Comparison of ENCODE assay signal across 19 cellular contexts in genomic region chr11:65297026-65297667, GRCh38. TPM values are rescaled to one million over a fixed set of nuclear protein-coding genes. Genes with fewer than 3 reads are reported as not detected.
DNase-seq lines count a peak whose midpoint lies in the region; ATAC-seq, FAIRE-seq and TF ChIP-seq lines count a peak whose summit lies in the region.
"Had no signal": no experiment of that assay in that cellular context is flagged by ENCODE, and none has a peak within 500 bp of the region (broad histone marks: within the 10 kb centered on the region; RNA-seq: fewer than 3 reads in every experiment).

No MANE protein-coding gene starts in this region.

- WGBS in heart left ventricle, 4 donors = 82 to 87% (median 86%) methylated on average over 12 of the region's 12 CpGs

- H3K9me3 ChIP-seq in heart left ventricle (no peaks in the 10 kb centered on the region), gastrocnemius medialis (no peaks in the 10 kb centered on the region)
- H3K9me3 ChIP-seq: SJCRH30 had no signal

- H3K27me3 ChIP-seq in heart left ventricle (no peaks in the 10 kb centered on the region), layer of hippocampus (ENCODE audit: control insufficient read depth, insufficient read depth, low read length) (no peaks in the 10 kb centered on the region), gastrocnemius medialis (no peaks in the 10 kb centered on the region)
- H3K27me3 ChIP-seq: SJCRH30 had no signal

- TF ChIP-seq CTCF in heart left ventricle (IDR thresholded peaks at IDR 0.05) = no peak
- TF ChIP-seq CTCF in gastrocnemius medialis (IDR thresholded peaks at IDR 0.05 in 4 of 5, conservative IDR thresholded peaks at IDR 0.05 in 1 of 5) = no peak

- in situ Hi-C loops in gastrocnemius medialis (cut with MboI; ENCODE audit: low sequenced_read_pairs in 4 of 4) = no loop called here

- H3K4me1 ChIP-seq in heart left ventricle (peaks cover 0 to 78% (median 61%) of the 10 kb centered on the region in 12 donors), gastrocnemius medialis (peaks cover 34 to 52% of the 10 kb centered on the region in 2 donors)

- DNase-seq in heart left ventricle (peak in 2 of 5 donors; percentile 62 to 69), cardiac septum (ENCODE audit: low spot score) (no peak), gastrocnemius medialis (no peak), RCC 7860 (ENCODE audit: low spot score) (no peak), NCI-H2227 treated with DMSO at 0.1 percent for 48 hours (lab: John Stamatoyannopoulos, UW) (no peak), KG1 (lab: John Stamatoyannopoulos, UW) (no peak)
- DNase-seq: activated CD4-positive, alpha-beta T cell treated with anti-CD3 and anti-CD28 coated beads for 36 hours; activated naive CD4-positive, alpha-beta T cell; DMS153; H7; Kasumi-1; kidney glomerular epithelial cell; naive B cell; NK-92 treated with Interleukin-12 subunit alpha and Interleukin-12 subunit beta, amount 100 ng/mL, for 24 hours had no signal

- H3K27ac ChIP-seq in heart left ventricle (peak overlapping the region; percentile 56 to 92 (median 81)), layer of hippocampus (ENCODE audit: low read depth, low read length) (peak overlapping the region; percentile 57), gastrocnemius medialis (peak overlapping the region; percentile 53 to 79 (median 74))
- H3K27ac ChIP-seq: C4-2B had no signal

- H3K4me3 ChIP-seq in heart left ventricle (no peak overlapping the region), gastrocnemius medialis (no peak overlapping the region)
- H3K4me3 ChIP-seq: SJCRH30 had no signal

- FAIRE-seq in RCC 7860 (lab: Jason Lieb, UNC) = no peak
- FAIRE-seq: A204.1 had no signal

- TF ChIP-seq POLR2A in heart left ventricle (IDR thresholded peaks at IDR 0.05) (no peak), gastrocnemius medialis (IDR thresholded peaks at IDR 0.05) (no peak)

- H3K36me3 ChIP-seq in heart left ventricle = peaks cover 0 to 30% (median 12%) of the 10 kb centered on the region in 9 donors
- peaks cover 0 to 13% of the 10 kb centered on the region in 2 donors for H3K36me3 ChIP-seq in gastrocnemius medialis

- ATAC-seq in heart left ventricle (peak in 2 of 4 donors; percentile 14 to 39), gastrocnemius medialis (no peak), HG02870 (IDR thresholded peaks at IDR 0.05; ENCODE audit: unreplicated experiment) (no peak)
- ATAC-seq: activated CD4-positive, alpha-beta T cell treated with anti-CD3 and anti-CD28 coated beads for 36 hours had no signal

- intact Hi-C loops in heart left ventricle (cut with DNase I) = no loop called here
- intact Hi-C loops in cardiac septum (cut with DNase I) = no loop called here
- intact Hi-C loops in gastrocnemius medialis (cut with DNase I; ENCODE audit: low total_unique reads) = no loop called here

RNA-seq across cellular contexts. Expression of gene CDC42EP2, which starts 17.5 kb away (rescaled TPM):
- total RNA-seq in heart left ventricle (10 to 100 TPM in 4 of 9 donors, 1 to 10 TPM in 5; 3.3 to 25.0 (median 8.9) TPM), cardiac septum (3.6 TPM), gastrocnemius medialis (10 to 100 TPM in 1 of 4 donors, 1 to 10 TPM in 3; 5.0 to 11.6 (median 5.6) TPM)
- 10 to 100 TPM; 10.3 to 16.3 TPM for polyA plus RNA-seq in heart left ventricle

RNA-seq across cellular contexts. Expression of gene POLA2, which starts 35.4 kb away (rescaled TPM):
- total RNA-seq in heart left ventricle (1 to 10 TPM; 3.2 to 9.0 (median 4.2) TPM), cardiac septum (3.5 TPM), gastrocnemius medialis (1 to 10 TPM; 2.9 to 9.2 (median 6.9) TPM)
- polyA plus RNA-seq in heart left ventricle = 1 to 10 TPM; 4.3 to 6.7 TPM

RNA-seq across cellular contexts. Expression of gene DPF2, which starts 36.5 kb away (rescaled TPM):
- total RNA-seq in heart left ventricle (10 to 100 TPM; 41.0 to 55.4 (median 46.2) TPM), cardiac septum (46.2 TPM), gastrocnemius medialis (10 to 100 TPM; 22.4 to 46.4 (median 36.1) TPM)
- polyA plus RNA-seq in heart left ventricle = 10 to 100 TPM; 22.9 to 35.1 TPM

RNA-seq across cellular contexts. Expression of gene TIGD3, which starts 57.4 kb away (rescaled TPM):
- total RNA-seq in heart left ventricle (under 1 TPM in 7 of 9 donors, not detected in 2; 0.19 to 0.91 (median 0.47) TPM), cardiac septum (not detected), gastrocnemius medialis (under 1 TPM; 0.16 to 0.71 (median 0.48) TPM)
- under 1 TPM; 0.29 to 0.42 TPM for polyA plus RNA-seq in heart left ventricle
